ENCODE assay signal across 20 cellular contexts in genomic region chr11:67470337-67471002, GRCh38. TPM values are rescaled to one million over a fixed set of nuclear protein-coding genes. Genes with fewer than 3 reads are reported as not detected.
DNase-seq lines count a peak whose midpoint lies in the region; FAIRE-seq and TF ChIP-seq lines count a peak whose summit lies in the region.
"Had no signal": no experiment of that assay in that cellular context is flagged by ENCODE, and none has a peak within 500 bp of the region (broad histone marks: within the 10 kb centered on the region; RNA-seq: fewer than 3 reads in every experiment).

No MANE protein-coding gene starts in this region.

- H3K4me1 Mint-ChIP-seq in CD4-positive, alpha-beta memory T cell, result peaks cover 12 to 29% (median 19%) of the 10 kb centered on the region in 4 donors
- H3K4me1 Mint-ChIP-seq in astrocyte (ENCODE audit: low read depth, unreplicated experiment) (peaks cover under 1% of the 10 kb centered on the region), neural progenitor cell (peaks cover 24% of the 10 kb centered on the region)

- no peak for TF ChIP-seq CTCF in GM12865 (IDR thresholded peaks at IDR 0.05; ENCODE audit: insufficient read depth, low read depth, low read length, missing control alignments)
- TF ChIP-seq CTCF in astrocyte (IDR thresholded peaks at IDR 0.05; ENCODE audit: insufficient read depth, low read depth, low read length), result no peak
- no peak for TF ChIP-seq CTCF in neural progenitor cell (IDR thresholded peaks at IDR 0.05)
- TF ChIP-seq CTCF in prostate gland (IDR thresholded peaks at IDR 0.05), result no peak
- TF ChIP-seq CTCF in esophagus muscularis mucosa (IDR thresholded peaks at IDR 0.05), result no peak

- H2AFZ ChIP-seq in astrocyte (ENCODE audit: low read depth, low read length), result no peak overlapping the region
- H2AFZ ChIP-seq in neural progenitor cell (replicated peaks), result no peak overlapping the region

- peak overlapping the region in 2 of 8 donors; percentile 41 to 60 for H3K4me3 Mint-ChIP-seq in CD4-positive, alpha-beta memory T cell
- H3K4me3 Mint-ChIP-seq in astrocyte (ENCODE audit: unreplicated experiment), result peak overlapping the region; percentile 50
- peak overlapping the region; percentile 80 for H3K4me3 Mint-ChIP-seq in neural progenitor cell

- peak overlapping the region in 5 of 7 donors; percentile 29 to 92 (median 50) for H3K27ac Mint-ChIP-seq in CD4-positive, alpha-beta memory T cell
- peak overlapping the region; percentile 77 for H3K27ac Mint-ChIP-seq in astrocyte (ENCODE audit: unreplicated experiment)
- peak overlapping the region; percentile 4 for H3K27ac Mint-ChIP-seq in neural progenitor cell

- WGBS in prostate gland, result 81% methylated on average over 8 of the region's 8 CpGs
- WGBS in esophagus muscularis mucosa, result 88% methylated on average over 8 of the region's 8 CpGs

- no peak overlapping the region for H3K4me2 ChIP-seq in astrocyte (ENCODE audit: low read length)
- no peak overlapping the region for H3K4me2 ChIP-seq in neural progenitor cell

- no peaks in the 10 kb centered on the region for H3K9me3 ChIP-seq in CD4-positive, alpha-beta memory T cell (ENCODE audit: control insufficient read depth in 1 of 2, low read length in 2 of 2)
- H3K9me3 ChIP-seq in astrocyte (ENCODE audit: insufficient read depth, low read depth, low read length) (no peaks in the 10 kb centered on the region), neural progenitor cell (ENCODE audit: low read depth) (no peaks in the 10 kb centered on the region), prostate gland (no peaks in the 10 kb centered on the region), esophagus muscularis mucosa (no peaks in the 10 kb centered on the region)
- H3K9me3 ChIP-seq: BE2C, heart right ventricle, neutrophil, Peyer's patch, testis had no signal

- H3F3A ChIP-seq in neural progenitor cell (ENCODE audit: low read depth), result no peaks in the 10 kb centered on the region

- no peak for DNase-seq in CD4-positive, alpha-beta memory T cell
- DNase-seq in GM12865 (ENCODE audit: low read depth) (peak; percentile 31), astrocyte (ENCODE audit: low read depth) (no peak), neural progenitor cell (ENCODE audit: low spot score) (no peak), prostate gland (ENCODE audit: low spot score) (no peak), G401 (ENCODE audit: low spot score) (no peak), esophagus muscularis mucosa (ENCODE audit: extremely low spot score) (no peak)
- DNase-seq: activated gamma-delta T cell treated with Interleukin-2 at 50 U/mL for 16 hours, BE2C, DMS79, heart right ventricle, Peyer's patch, testis had no signal

- TF ChIP-seq EP300 in esophagus muscularis mucosa (IDR thresholded peaks at IDR 0.05), result no peak

- no peaks in the 10 kb centered on the region for H3K27me3 ChIP-seq in CD4-positive, alpha-beta memory T cell (ENCODE audit: insufficient read depth, low read length)
- H3K27me3 ChIP-seq in astrocyte (ENCODE audit: insufficient read depth, low read length), result no peaks in the 10 kb centered on the region
- H3K27me3 ChIP-seq in neural progenitor cell, result no peaks in the 10 kb centered on the region
- H3K27me3 ChIP-seq in prostate gland (replicated peaks; ENCODE audit: insufficient read depth), result no peaks in the 10 kb centered on the region
- H3K27me3 ChIP-seq in esophagus muscularis mucosa, result no peaks in the 10 kb centered on the region
- H3K27me3 ChIP-seq: BE2C, heart right ventricle, neutrophil, Peyer's patch, testis had no signal

- in situ Hi-C loops in G401 (cut with HindIII; ENCODE audit: low sequenced_read_pairs), result no loop called here

- peaks cover 37% of the 10 kb centered on the region for H3K4me1 ChIP-seq in CD4-positive, alpha-beta memory T cell (ENCODE audit: insufficient read depth, low read length)
- H3K4me1 ChIP-seq in astrocyte (ENCODE audit: insufficient read depth, low read length), result peaks cover 10% of the 10 kb centered on the region
- peaks cover 6% of the 10 kb centered on the region for H3K4me1 ChIP-seq in neural progenitor cell
- peaks cover 4% of the 10 kb centered on the region for H3K4me1 ChIP-seq in prostate gland (replicated peaks)
- H3K4me1 ChIP-seq in esophagus muscularis mucosa, result peaks cover 15 to 40% (median 34%) of the 10 kb centered on the region in 4 donors
- H3K4me1 ChIP-seq: BE2C had no signal

- POLR2A ChIA-PET in CD4-positive, alpha-beta memory T cell (lab: Charles Lee; ENCODE audit: partially characterized antibody), result interaction anchor here (1.1 to 30.4 kb wide), 6 partner anchors 15 to 79 kb away, joined by 4 to 900 read pairs (median 108); partner anchors contain the start of genes AIP, CDK2AP2, CORO1B and PPP1CA

- no peak for FAIRE-seq in astrocyte (lab: Jason Lieb, UNC)
- FAIRE-seq: bronchial epithelial cell, keratinocyte had no signal

- no peaks in the 10 kb centered on the region for H3K9me3 Mint-ChIP-seq in CD4-positive, alpha-beta memory T cell
- H3K9me3 Mint-ChIP-seq in astrocyte (ENCODE audit: unreplicated experiment) (no peaks in the 10 kb centered on the region), neural progenitor cell (no peaks in the 10 kb centered on the region)

- TF ChIP-seq POLR2A in prostate gland (IDR thresholded peaks at IDR 0.05), result no peak
- no peak for TF ChIP-seq POLR2A in esophagus muscularis mucosa (IDR thresholded peaks at IDR 0.05; ENCODE audit: low read depth)

- H3K36me3 Mint-ChIP-seq in CD4-positive, alpha-beta memory T cell, result peaks cover 0 to 2% of the 10 kb centered on the region in 2 donors
- H3K36me3 Mint-ChIP-seq in astrocyte (ENCODE audit: low read depth, unreplicated experiment) (no peaks in the 10 kb centered on the region), neural progenitor cell (no peaks in the 10 kb centered on the region)

- H3K36me3 ChIP-seq in CD4-positive, alpha-beta memory T cell (ENCODE audit: insufficient read depth, low read length), result no peaks in the 10 kb centered on the region
- H3K36me3 ChIP-seq in astrocyte (ENCODE audit: insufficient read depth, low read length) (no peaks in the 10 kb centered on the region), neural progenitor cell (no peaks in the 10 kb centered on the region), prostate gland (peaks cover 0 to 4% of the 10 kb centered on the region in 2 donors), esophagus muscularis mucosa (no peaks in the 10 kb centered on the region)
- H3K36me3 ChIP-seq: BE2C, neutrophil, Peyer's patch had no signal

- H4K20me1 ChIP-seq in astrocyte (ENCODE audit: insufficient read depth, low read length) (no peaks in the 10 kb centered on the region), neural progenitor cell (ENCODE audit: low read depth) (no peaks in the 10 kb centered on the region)

- intact Hi-C loops in CD4-positive, alpha-beta memory T cell (cut with micrococcal nuclease), result no loop called here
- intact Hi-C loops in prostate gland (cut with DNase I), result no loop called here
- intact Hi-C loops in esophagus muscularis mucosa (cut with DNase I), result no loop called here

- no peak overlapping the region for H3K4me3 ChIP-seq in CD4-positive, alpha-beta memory T cell (ENCODE audit: low read length in 2 of 2)
- H3K4me3 ChIP-seq in GM12865 (ENCODE audit: low read depth, low read length), result no peak overlapping the region
- no peak overlapping the region for H3K4me3 ChIP-seq in astrocyte (ENCODE audit: insufficient read depth, low read depth, low read length)
- H3K4me3 ChIP-seq in neural progenitor cell, result no peak overlapping the region
- no peak overlapping the region for H3K4me3 ChIP-seq in prostate gland
- H3K4me3 ChIP-seq in esophagus muscularis mucosa, result no peak overlapping the region

- peaks cover 9% of the 10 kb centered on the region for H3K79me2 ChIP-seq in astrocyte (ENCODE audit: insufficient read depth, low read length)
- peaks cover 2% of the 10 kb centered on the region for H3K79me2 ChIP-seq in neural progenitor cell (ENCODE audit: low read depth)

- no peaks in the 10 kb centered on the region for H3K27me3 Mint-ChIP-seq in CD4-positive, alpha-beta memory T cell
- H3K27me3 Mint-ChIP-seq in astrocyte (ENCODE audit: low read depth, unreplicated experiment) (no peaks in the 10 kb centered on the region), neural progenitor cell (ENCODE audit: insufficient read depth, low read depth) (peaks cover 12% of the 10 kb centered on the region)

- CTCF ChIA-PET in CD4-positive, alpha-beta memory T cell (lab: Charles Lee; ENCODE audit: partially characterized antibody), result interaction anchor here (0.7 to 2.7 kb wide), 6 partner anchors 12 to 69 kb away, joined by 3 to 19 read pairs (median 4); partner anchors contain the start of genes AIP, PITPNM1, PPP1CA and RPS6KB2

- no peak overlapping the region for H3K27ac ChIP-seq in CD4-positive, alpha-beta memory T cell (ENCODE audit: low read depth, low read length)
- H3K27ac ChIP-seq in astrocyte (ENCODE audit: low read depth, low read length) (no peak overlapping the region), neural progenitor cell (no peak overlapping the region), prostate gland (no peak overlapping the region), esophagus muscularis mucosa (replicated peaks in 1 of 4) (peak overlapping the region in 1 of 4 donors; percentile 90)

- H3K9ac ChIP-seq in astrocyte (ENCODE audit: low read length), result no peak overlapping the region
- no peak overlapping the region for H3K9ac ChIP-seq in neural progenitor cell

RNA-seq across cellular contexts. Expression of gene TMEM134, which starts 1.4 kb away (rescaled TPM):
- 10 to 100 TPM; 90.1 to 99.1 TPM for total RNA-seq in CD4-positive, alpha-beta memory T cell
- polyA plus RNA-seq in CD4-positive, alpha-beta memory T cell, result 100 to 1,000 TPM; 152 to 162 TPM
- total RNA-seq in astrocyte, result 38.0 and 48.1 TPM in 2 replicates
- 68.1 and 88.8 TPM in 2 replicates for total RNA-seq in neural progenitor cell (ENCODE audit: low replicate concordance)
- 100 to 1,000 TPM; 106 to 402 TPM for total RNA-seq in prostate gland
- 88.8 and 126 TPM in 2 replicates for total RNA-seq in G401 (2014; rRNA removed; shearing (Covaris generic))
- 10 to 100 TPM; 36.1 to 48.7 (median 46.2) TPM for total RNA-seq in esophagus muscularis mucosa

RNA-seq across cellular contexts. Expression of gene AIP, which starts 12.4 kb away (rescaled TPM):
- total RNA-seq in CD4-positive, alpha-beta memory T cell, result 100 to 1,000 TPM; 131 to 132 TPM
- 100 to 1,000 TPM; 152 to 185 TPM for polyA plus RNA-seq in CD4-positive, alpha-beta memory T cell
- total RNA-seq in astrocyte (42.1 and 43.6 TPM in 2 replicates), neural progenitor cell (ENCODE audit: low replicate concordance) (20.3 and 38.5 TPM in 2 replicates), prostate gland (10 to 100 TPM; 63.7 to 93.7 TPM), esophagus muscularis mucosa (100 to 1,000 TPM in 3 of 4 donors, 10 to 100 TPM in 1; 68.1 to 121 (median 108) TPM)
- 73.5 and 102 TPM in 2 replicates for total RNA-seq in G401 (2014; rRNA removed; shearing (Covaris generic))

RNA-seq across cellular contexts. Expression of gene CABP4, which starts 15.3 kb away (rescaled TPM):
- total RNA-seq in CD4-positive, alpha-beta memory T cell, result 1 to 10 TPM; 1.4 to 2.3 TPM
- under 1 TPM; 0.27 to 0.84 TPM for polyA plus RNA-seq in CD4-positive, alpha-beta memory T cell
- total RNA-seq in astrocyte (not detected in 2 replicates), neural progenitor cell (ENCODE audit: low replicate concordance) (not detected in 2 replicates), prostate gland (1 to 10 TPM; 4.3 to 6.1 TPM), esophagus muscularis mucosa (1 to 10 TPM in 2 of 4 donors, under 1 TPM in 2; 0.50 to 2.9 (median 1.5) TPM)
- not detected in 2 replicates for total RNA-seq in G401 (2014; rRNA removed; shearing (Covaris generic))
- total RNA-seq: bronchial epithelial cell, fibroblast of lung had no signal
- polyA plus RNA-seq: fibroblast of lung, keratinocyte had no signal

RNA-seq across cellular contexts. Expression of gene GPR152, which starts 17.9 kb away (rescaled TPM):
- total RNA-seq in CD4-positive, alpha-beta memory T cell, result not detected
- 1 to 10 TPM in 1 of 2 donors, under 1 TPM in 1; 0.35 to 1.7 TPM for polyA plus RNA-seq in CD4-positive, alpha-beta memory T cell
- total RNA-seq in astrocyte (not detected in 2 replicates), neural progenitor cell (ENCODE audit: low replicate concordance) (not detected in 2 replicates), prostate gland (not detected), esophagus muscularis mucosa (not detected)
- total RNA-seq in G401 (2014; rRNA removed; shearing (Covaris generic)), result not detected in 2 replicates
- total RNA-seq: activated CD8-positive, alpha-beta memory T cell treated with anti-CD3 and anti-CD28 coated beads for 36 hours; bronchial epithelial cell; fibroblast of lung; heart right ventricle; mesenteric fat pad; Peyer's patch; sciatic nerve; testis had no signal
- polyA plus RNA-seq: fibroblast of lung, heart right ventricle, keratinocyte had no signal

RNA-seq across cellular contexts. Expression of gene CORO1B, which starts 27.2 kb away (rescaled TPM):
- total RNA-seq in CD4-positive, alpha-beta memory T cell, result 10 to 100 TPM; 22.7 to 23.2 TPM
- polyA plus RNA-seq in CD4-positive, alpha-beta memory T cell, result 10 to 100 TPM; 79.1 to 92.2 TPM
- total RNA-seq in astrocyte (102 and 124 TPM in 2 replicates), neural progenitor cell (ENCODE audit: low replicate concordance) (25.5 and 68.4 TPM in 2 replicates), prostate gland (100 to 1,000 TPM; 106 to 184 TPM), esophagus muscularis mucosa (10 to 100 TPM; 48.6 to 87.1 (median 70.7) TPM)
- 177 and 184 TPM in 2 replicates for total RNA-seq in G401 (2014; rRNA removed; shearing (Covaris generic))

Comparison
In these comparisons a context has a peak if more than half of its experiments do, and no peak if none do; other contexts are left out.
1. H3K27ac Mint-ChIP-seq: peak in every context shown above with its lines; median percentile 77 in astrocyte; 50 in CD4-positive, alpha-beta memory T cell; 4 in neural progenitor cell.